In the genomic region with DNA sequence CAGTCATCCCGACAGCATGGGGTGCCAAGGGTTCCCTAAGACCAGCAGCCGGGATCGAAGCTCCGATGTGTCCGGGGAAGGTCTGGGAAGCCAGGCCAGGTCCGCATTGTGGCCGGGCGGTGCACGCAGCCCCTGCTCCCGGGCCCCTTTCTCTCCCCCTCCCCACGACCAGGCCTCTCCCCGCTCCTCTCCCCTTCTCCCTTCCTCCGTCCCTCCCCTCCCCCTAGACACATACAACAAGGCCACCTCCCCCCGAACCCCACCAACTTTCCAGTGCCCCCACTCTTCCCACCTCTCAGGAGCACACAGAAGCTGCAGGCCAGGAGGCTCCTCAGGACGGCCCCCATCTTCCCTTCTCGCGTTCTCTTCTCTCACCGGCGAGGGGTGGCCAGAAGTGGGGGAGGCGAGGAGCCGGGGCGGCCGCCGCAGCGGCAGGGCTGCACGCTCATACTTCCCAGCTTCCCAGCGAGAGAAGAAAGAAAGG, we compare ENCODE assay signal across 8 cellular contexts. TPM values are rescaled to one million over a fixed set of nuclear protein-coding genes. Genes with fewer than 3 reads are reported as not detected.
A peak's percentile ranks its signal among the peaks of the same experiment; 100 is the strongest.
DNase-seq lines count a peak whose midpoint lies in the region; ATAC-seq and TF ChIP-seq lines count a peak whose summit lies in the region.

No MANE protein-coding gene starts in this region.

- H3K9me3 Mint-ChIP-seq in brain = peaks cover 0 to 12% (median 3%) of the 10 kb centered on the region in 5 experiments

- peaks cover 22% of the 10 kb centered on the region for H3K4me1 ChIP-seq in HUES6 (ENCODE audit: control insufficient read depth, insufficient read depth, low read length)

- no peak for TF ChIP-seq CTCF in brain (conservative IDR thresholded peaks at IDR 0.05)

- peak overlapping the region; percentile 98 for H3K4me3 ChIP-seq in HUES6 (ENCODE audit: low read depth, low read length)

- H3K36me3 ChIP-seq in HUES6 (ENCODE audit: control insufficient read depth, insufficient read depth, low read length) = 0 out of 2 replicates have a peak, but pooled peaks cover 3% of the 10 kb centered on the region

- peaks cover 24% of the 10 kb centered on the region for H3K36me3 Mint-ChIP-seq in brain

- peak; percentile 41 for ATAC-seq in left lobe of liver

- H3K9me3 ChIP-seq in HUES6 (ENCODE audit: control insufficient read depth, insufficient read depth, low read depth, low read length) = no peaks in the 10 kb centered on the region

- peak overlapping the region; percentile 89 to 95 (median 92) for H3K4me3 Mint-ChIP-seq in brain

- H3K27ac ChIP-seq in HUES6 (ENCODE audit: low read depth, low read length) (peak overlapping the region; percentile 100), temporal lobe (ENCODE audit: low read depth, low read length) (peak overlapping the region; percentile 82)

- peaks cover 56% of the 10 kb centered on the region for H3K4me1 Mint-ChIP-seq in brain

- no peaks in the 10 kb centered on the region for H3K27me3 ChIP-seq in HUES6 (ENCODE audit: control insufficient read depth, insufficient read depth, low read length)

- H3K27ac Mint-ChIP-seq in brain = peak overlapping the region; percentile 95 to 100 (median 99)

- peaks cover 14% of the 10 kb centered on the region for H3K27me3 Mint-ChIP-seq in brain

- H3K9ac ChIP-seq in HUES6 (ENCODE audit: low read length) = peak overlapping the region; percentile 100

- DNase-seq in COLO668 (lab: John Stamatoyannopoulos, UW; ENCODE audit: unreplicated experiment) (peak; percentile 18), left lobe of liver (ENCODE audit: low spot score) (peak; percentile 52), cerebellar cortex (ENCODE audit: low spot score) (no peak), LoVo (ENCODE audit: low spot score) (no peak), NCI-H446 treated with DMSO at 0.1 percent for 48 hours (lab: John Stamatoyannopoulos, UW) (no peak)

RNA-seq across cellular contexts. Expression of gene LRP6, which starts 0.4 kb away (rescaled TPM):
- polyA plus RNA-seq in brain (ENCODE audit: insufficient read depth, low read depth, low replicate concordance) = 6.2 TPM
- total RNA-seq in left lobe of liver = 36.3 TPM
- total RNA-seq in temporal lobe = 67.6 TPM

Comparison
In these comparisons a context has a peak if more than half of its experiments do, and no peak if none do; other contexts are left out.
1. DNase-seq: peak in COLO668 (single experiment) and left lobe of liver (single experiment); none in cerebellar cortex (single experiment), LoVo (single experiment) and NCI-H446 treated with DMSO at 0.1 percent for 48 hours (single experiment).